Comparison of ENCODE assay signal across 15 cellular contexts in genomic region chr7:92295391-92295790, GRCh38.
"Had no signal": no experiment of that assay in that cellular context is flagged by ENCODE, and none has a peak within 500 bp of the region (broad histone marks: within the 10 kb centered on the region; RNA-seq: fewer than 3 reads in every experiment).

No MANE protein-coding gene starts in this region.

- H3K27ac ChIP-seq: epithelial cell of prostate, psoas muscle, stomach had no signal

- H3K9me3 ChIP-seq: psoas muscle, SK-N-SH, stomach, tibial artery had no signal

- DNase-seq: activated CD4-positive, alpha-beta T cell treated with anti-CD3 and anti-CD28 coated beads for 1 hour; activated CD4-positive, alpha-beta T cell treated with anti-CD3 and anti-CD28 coated beads, Interleukin-2, amount 50 U/mL, for 48 hours; activated naive CD4-positive, alpha-beta T cell treated with anti-CD3 and anti-CD28 coated beads, Interleukin-2, amount 50 U/mL, for 16 hours; central memory CD4-positive, alpha-beta T cell; hippocampal formation; kidney glomerular epithelial cell; psoas muscle; SK-N-SH; stimulated activated CD4-positive, alpha-beta T cell treated with anti-CD3 and anti-CD28 coated beads, Interleukin-12 subunit alpha, Interleukin-12 subunit beta, amount 100 ng/mL, for 4 hours; stimulated activated CD4-positive, alpha-beta T cell treated with anti-CD3 and anti-CD28 coated beads, Interleukin-2, amount 100 ng/mL, for 24 hours; stomach; T-helper 1 cell; T1000; tibial artery had no signal

- H3K4me2 ChIP-seq: SK-N-SH had no signal

- H3K27me3 ChIP-seq: stomach, tibial artery had no signal

- H3K9me2 ChIP-seq: SK-N-SH had no signal

- ATAC-seq: psoas muscle had no signal

- H3K4me3 ChIP-seq: psoas muscle, stomach had no signal
